ENCODE assay signal across 20 cellular contexts in the genomic region with DNA sequence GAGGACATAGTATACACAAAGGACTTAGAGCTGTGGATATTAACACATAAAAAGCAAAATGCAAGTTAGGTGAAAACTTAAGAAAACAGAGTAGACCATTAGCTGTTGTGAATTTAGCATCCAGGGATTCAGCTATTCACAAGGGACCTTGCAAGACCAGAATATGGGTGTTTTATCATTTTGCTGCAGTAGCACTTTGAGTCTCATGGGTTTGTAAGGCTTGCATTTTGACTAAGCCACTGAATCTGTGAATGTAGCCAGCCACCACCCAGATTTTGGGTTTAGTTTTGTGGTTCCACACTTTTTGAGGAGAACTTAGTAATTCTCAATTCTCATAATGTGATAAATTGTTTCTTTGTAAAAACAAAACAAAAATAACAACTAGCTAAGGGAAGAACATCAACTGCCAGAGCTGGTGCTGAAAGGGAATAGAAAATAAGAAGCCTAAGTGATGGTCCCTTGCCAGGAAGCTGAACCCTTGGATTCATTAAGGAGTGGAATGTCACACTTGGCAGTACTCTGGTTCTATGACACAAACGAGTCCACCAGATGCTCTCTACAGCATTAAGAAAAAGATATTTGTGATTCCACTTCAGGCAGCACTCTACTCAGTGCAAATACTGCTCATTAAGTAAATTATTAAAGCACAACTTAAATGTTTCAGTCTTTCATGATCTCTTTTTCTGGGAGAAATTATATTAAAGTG.
A peak's percentile ranks its signal among the peaks of the same experiment; 100 is the strongest.
DNase-seq lines count a peak whose midpoint lies in the region; ATAC-seq and TF ChIP-seq lines count a peak whose summit lies in the region.
"Had no signal": no experiment of that assay in that cellular context is flagged by ENCODE, and none has a peak within 500 bp of the region (broad histone marks: within the 10 kb centered on the region; RNA-seq: fewer than 3 reads in every experiment).

No MANE protein-coding gene starts in this region.

- H2BK15ac ChIP-seq in mesenchymal stem cell (ENCODE audit: low read depth, poor library complexity, severe bottlenecking): no peak overlapping the region

- no peaks in the 10 kb centered on the region for H3K36me3 ChIP-seq in left ventricle myocardium inferior
- H3K36me3 ChIP-seq in testis (ENCODE audit: low read depth, missing control alignments): no peaks in the 10 kb centered on the region
- no peaks in the 10 kb centered on the region for H3K36me3 ChIP-seq in mesenchymal stem cell (ENCODE audit: control insufficient read depth in 1 of 2, insufficient read depth in 2 of 2, low read depth in 1 of 2, low read length in 2 of 2)

- H2AK5ac ChIP-seq in mesenchymal stem cell (ENCODE audit: low read length, severe bottlenecking): no peak overlapping the region

- H3K27ac ChIP-seq in left ventricle myocardium inferior (replicated peaks): no peak overlapping the region
- H3K27ac ChIP-seq in testis: no peak overlapping the region
- H3K27ac ChIP-seq in mesenchymal stem cell (ENCODE audit: low read length, poor library complexity, severe bottlenecking): no peak overlapping the region
- H3K27ac ChIP-seq: A549, C4-2B, SK-N-MC had no signal

- 24 to 45% methylated on average over 1 of the region's 1 CpG for WGBS in testis, 2 donors
- 50% methylated on average over 1 of the region's 1 CpG for WGBS in mesenchymal stem cell

- H2BK120ac ChIP-seq in mesenchymal stem cell (ENCODE audit: low read depth, low read length): no peak overlapping the region

- H3K79me1 ChIP-seq in mesenchymal stem cell (replicated peaks; ENCODE audit: low read length, poor library complexity, severe bottlenecking): no peaks in the 10 kb centered on the region

- no peak overlapping the region for H4K91ac ChIP-seq in mesenchymal stem cell (ENCODE audit: low read length)

- ATAC-seq in left cardiac atrium: peak; percentile 12 to 23
- ATAC-seq in GM18502 (IDR thresholded peaks at IDR 0.05; ENCODE audit: poor library complexity, unreplicated experiment): no peak
- ATAC-seq: A549, HCT116, Panc1, Right ventricle myocardium inferior had no signal

- H3K4me1 ChIP-seq in left ventricle myocardium inferior: peaks cover 11% of the 10 kb centered on the region
- peaks cover 5% of the 10 kb centered on the region for H3K4me1 ChIP-seq in testis
- H3K4me1 ChIP-seq in mesenchymal stem cell (ENCODE audit: control insufficient read depth, insufficient read depth, low read depth, low read length): no peaks in the 10 kb centered on the region
- H3K4me1 ChIP-seq: A549 had no signal

- H4K8ac ChIP-seq in mesenchymal stem cell (ENCODE audit: low read length): no peak overlapping the region

- H3K23ac ChIP-seq in mesenchymal stem cell (ENCODE audit: low read length in 2 of 2): no peak overlapping the region

- no peak overlapping the region for H3K18ac ChIP-seq in mesenchymal stem cell (ENCODE audit: low read depth in 1 of 2, low read length in 2 of 2)

- H3K4me3 ChIP-seq in left ventricle myocardium inferior (no peak overlapping the region), testis (no peak overlapping the region), mesenchymal stem cell (ENCODE audit: insufficient read depth in 1 of 2, low read depth in 1 of 2, low read length in 2 of 2) (no peak overlapping the region)
- H3K4me3 ChIP-seq: A549, SK-N-MC had no signal

- H3K9me3 ChIP-seq in left ventricle myocardium inferior (replicated peaks) (no peaks in the 10 kb centered on the region), testis (no peaks in the 10 kb centered on the region), mesenchymal stem cell (ENCODE audit: control insufficient read depth, low read length) (no peaks in the 10 kb centered on the region)
- H3K9me3 ChIP-seq: A549 had no signal

- no peak overlapping the region for H3K14ac ChIP-seq in mesenchymal stem cell (ENCODE audit: low read length in 2 of 2)

- no peak overlapping the region for H2BK12ac ChIP-seq in mesenchymal stem cell (ENCODE audit: low read length in 2 of 2)

- H3K4ac ChIP-seq in mesenchymal stem cell (ENCODE audit: low read depth in 1 of 2, low read length in 2 of 2): no peak overlapping the region

- no peak overlapping the region for H3K4me2 ChIP-seq in mesenchymal stem cell (ENCODE audit: low read length, poor library complexity, severe bottlenecking)
- H3K4me2 ChIP-seq: A549 had no signal

- H2BK5ac ChIP-seq in mesenchymal stem cell (ENCODE audit: low read depth, low read length, poor library complexity, severe bottlenecking): no peak overlapping the region

- DNase-seq in left cardiac atrium (no peak), left ventricle myocardium inferior (no peak), RPMI7951 (ENCODE audit: low read depth) (peak; percentile 8), inferior parietal cortex (ENCODE audit: extremely low spot score) (peak; percentile 25), testis (peak; percentile 56), mesenchymal stem cell (no peak), NCI-H128 (lab: John Stamatoyannopoulos, UW; ENCODE audit: unreplicated experiment) (no peak)
- DNase-seq: COR-L47, EL, KBM-7, NCI-H1436, NCI-H2029, NCI-H510A had no signal

- no peak for TF ChIP-seq POLR2A in testis (IDR thresholded peaks at IDR 0.05)

- intact Hi-C loops in left cardiac atrium (cut with DNase I): no loop called here
- intact Hi-C loops in left ventricle myocardium inferior (cut with micrococcal nuclease): no loop called here
- intact Hi-C loops in testis (cut with DNase I; ENCODE audit: low total_unique reads): no loop called here

- TF ChIP-seq CTCF in left ventricle myocardium inferior (IDR thresholded peaks at IDR 0.05; ENCODE audit: borderline replicate concordance): no peak
- no peak for TF ChIP-seq CTCF in testis (IDR thresholded peaks at IDR 0.05)

- H3K27me3 ChIP-seq in left ventricle myocardium inferior (ENCODE audit: low read depth): no peaks in the 10 kb centered on the region
- H3K27me3 ChIP-seq in testis: no peaks in the 10 kb centered on the region
- H3K27me3 ChIP-seq in mesenchymal stem cell (ENCODE audit: control insufficient read depth in 1 of 2, insufficient read depth in 1 of 2, low read length in 2 of 2): no peaks in the 10 kb centered on the region

- no peak overlapping the region for H2AFZ ChIP-seq in mesenchymal stem cell (ENCODE audit: low read depth, low read length)

- H3K9ac ChIP-seq in mesenchymal stem cell (ENCODE audit: low read length): no peak overlapping the region

Comparison
In these comparisons a context has a peak if more than half of its experiments do, and no peak if none do; other contexts are left out.
1. DNase-seq: peak in RPMI7951 (single experiment), inferior parietal cortex (single experiment) and testis (single experiment); none in left cardiac atrium (single experiment), left ventricle myocardium inferior (single experiment), mesenchymal stem cell (single experiment) and NCI-H128 (single experiment).